8 cellular contexts compared by ENCODE assay signal in genomic region chr3:48598323-48599076, GRCh38. TPM values are rescaled to one million over a fixed set of nuclear protein-coding genes. Genes with fewer than 3 reads are reported as not detected.
DNase-seq lines count a peak whose midpoint lies in the region; ATAC-seq and TF ChIP-seq lines count a peak whose summit lies in the region.

No MANE protein-coding gene starts in this region.

- no peak overlapping the region for H2BK15ac ChIP-seq in neuronal stem cell (ENCODE audit: low read length)

- TF ChIP-seq CTCF in HFF-Myc (IDR thresholded peaks at IDR 0.05; ENCODE audit: low read depth, low read length, missing control alignments) (no peak), brain (conservative IDR thresholded peaks at IDR 0.05) (no peak)

- no peak overlapping the region for H2BK5ac ChIP-seq in neuronal stem cell (ENCODE audit: low read length)

- H3K4me3 ChIP-seq in HFF-Myc (replicated peaks; ENCODE audit: low read depth, low read length) (peak overlapping the region; percentile 27), stomach smooth muscle (ENCODE audit: low read length in 2 of 2) (peak overlapping the region; percentile 24 to 57), neuronal stem cell (ENCODE audit: low read length in 2 of 2) (no peak overlapping the region)

- H2AFZ ChIP-seq in neuronal stem cell (ENCODE audit: low read length), result no peak overlapping the region

- H3K27me3 ChIP-seq in stomach smooth muscle (ENCODE audit: control insufficient read depth in 1 of 2, insufficient read depth in 2 of 2, low read length in 2 of 2), result peaks cover 0 to 2% of the 10 kb centered on the region in 2 donors
- peaks cover 0 to 2% (median 0%) of the 10 kb centered on the region in 3 experiments for H3K27me3 ChIP-seq in neuronal stem cell (ENCODE audit: control insufficient read depth in 3 of 3, insufficient read depth in 3 of 3, low read depth in 1 of 3, low read length in 3 of 3)

- no peak overlapping the region for H2BK120ac ChIP-seq in neuronal stem cell (ENCODE audit: low read depth, low read length)

- H3K4ac ChIP-seq in neuronal stem cell (ENCODE audit: low read length), result no peak overlapping the region

- H3K79me1 ChIP-seq in neuronal stem cell (ENCODE audit: low read depth, low read length), result no peaks in the 10 kb centered on the region

- H3K27ac ChIP-seq in stomach smooth muscle (ENCODE audit: low read length) (peak overlapping the region; percentile 94), neuronal stem cell (replicated peaks; ENCODE audit: low read length) (no peak overlapping the region)

- no peak overlapping the region for H3K18ac ChIP-seq in neuronal stem cell (ENCODE audit: low read length)

- no peak overlapping the region for H3K23ac ChIP-seq in neuronal stem cell (ENCODE audit: low read depth, low read length, poor library complexity)

- no CpG with 5 or more reads among the region's 5 CpGs for WGBS in neuronal stem cell (ENCODE audit: extremely low coverage in 2 of 2, insufficient read length in 2 of 2, insufficient replicate concordance in 1 of 2), 2 donors

- H3K9me3 Mint-ChIP-seq in brain, result no peaks in the 10 kb centered on the region

- peaks cover 5% of the 10 kb centered on the region for H3K27me3 Mint-ChIP-seq in brain

- H3K4me1 ChIP-seq in stomach smooth muscle (ENCODE audit: control insufficient read depth, insufficient read depth, low read length) (peaks cover 65% of the 10 kb centered on the region), neuronal stem cell (ENCODE audit: control insufficient read depth in 2 of 2, insufficient read depth in 1 of 2, low read depth in 1 of 2, low read length in 2 of 2) (peaks cover 0 to 11% of the 10 kb centered on the region in 2 donors)

- H3K9me3 ChIP-seq in stomach smooth muscle (ENCODE audit: control insufficient read depth in 2 of 2, low read length in 2 of 2) (no peaks in the 10 kb centered on the region), neuronal stem cell (replicated peaks in 1 of 2; ENCODE audit: control insufficient read depth in 2 of 2, insufficient read depth in 1 of 2, low read depth in 1 of 2, low read length in 2 of 2) (no peaks in the 10 kb centered on the region)

- H3K36me3 ChIP-seq in stomach smooth muscle (ENCODE audit: control insufficient read depth in 2 of 2, insufficient read depth in 2 of 2, low read length in 2 of 2) (peaks cover 39 to 40% of the 10 kb centered on the region in 2 donors), neuronal stem cell (replicated peaks in 1 of 2; ENCODE audit: control insufficient read depth in 2 of 2, insufficient read depth in 2 of 2, low read length in 2 of 2) (peaks cover 55 to 67% of the 10 kb centered on the region in 2 donors)

- H4K8ac ChIP-seq in neuronal stem cell (ENCODE audit: low read depth, low read length), result no peak overlapping the region

- H3K9ac ChIP-seq in stomach smooth muscle (ENCODE audit: low read length in 2 of 2), result peak overlapping the region; percentile 66
- no peak overlapping the region for H3K9ac ChIP-seq in neuronal stem cell (ENCODE audit: low read depth, low read length, poor library complexity)

- H3K27ac Mint-ChIP-seq in brain, result peak overlapping the region in 4 of 5 experiments; percentile 10 to 88 (median 30)

- peaks cover 35% of the 10 kb centered on the region for H3K36me3 Mint-ChIP-seq in brain

- no peak for ATAC-seq in GM18907 (IDR thresholded peaks at IDR 0.05; ENCODE audit: unreplicated experiment)
- ATAC-seq in left lobe of liver, result no peak

- H2AK5ac ChIP-seq in neuronal stem cell (ENCODE audit: low read depth, low read length), result no peak overlapping the region

- H3K4me2 ChIP-seq in neuronal stem cell (ENCODE audit: insufficient read depth, low read length, poor library complexity, severe bottlenecking), result no peak overlapping the region

- DNase-seq in HFF-Myc (ENCODE audit: extremely low read depth, low read depth) (peak; percentile 97), hepatic stellate cell (ENCODE audit: low spot score) (peak; percentile 98), neuronal stem cell (ENCODE audit: low spot score) (no peak), HK-2 (ENCODE audit: unreplicated experiment) (no peak), left lobe of liver (ENCODE audit: low spot score) (no peak)

- H3K4me3 Mint-ChIP-seq in brain, result no peak overlapping the region

- H4K91ac ChIP-seq in neuronal stem cell (ENCODE audit: low read depth, low read length, poor library complexity), result no peak overlapping the region

- H3K14ac ChIP-seq in neuronal stem cell (ENCODE audit: low read length), result no peak overlapping the region

- H3K4me1 Mint-ChIP-seq in brain, result peaks cover 17% of the 10 kb centered on the region

- H2BK12ac ChIP-seq in neuronal stem cell (ENCODE audit: low read length), result no peak overlapping the region

RNA-seq across cellular contexts. Expression of gene COL7A1, which starts 3.4 kb away (rescaled TPM):
- 1.5 TPM for polyA plus RNA-seq in brain (ENCODE audit: insufficient read depth, low read depth, low replicate concordance)
- 8.2 TPM for polyA plus RNA-seq in neuronal stem cell (2013, experiment 1 of 2)
- polyA plus RNA-seq in neuronal stem cell (2013, experiment 2 of 2), result 7.8 TPM
- 2.5 TPM for total RNA-seq in left lobe of liver

RNA-seq across cellular contexts. Expression of gene UQCRC1, which starts 10.9 kb away (rescaled TPM):
- 205 TPM for polyA plus RNA-seq in brain (ENCODE audit: insufficient read depth, low read depth, low replicate concordance)
- 137 TPM for polyA plus RNA-seq in neuronal stem cell (2013, experiment 1 of 2)
- polyA plus RNA-seq in neuronal stem cell (2013, experiment 2 of 2), result 134 TPM
- total RNA-seq in left lobe of liver, result 232 TPM

RNA-seq across cellular contexts. Expression of gene TMEM89, which starts 23.1 kb away (rescaled TPM):
- not detected for polyA plus RNA-seq in brain (ENCODE audit: insufficient read depth, low read depth, low replicate concordance)
- polyA plus RNA-seq in neuronal stem cell (2013, experiment 1 of 2), result 0.15 TPM
- not detected for polyA plus RNA-seq in neuronal stem cell (2013, experiment 2 of 2)
- not detected for total RNA-seq in left lobe of liver

RNA-seq across cellular contexts. Expression of gene UCN2, which starts 34.9 kb away (rescaled TPM):
- not detected for polyA plus RNA-seq in brain (ENCODE audit: insufficient read depth, low read depth, low replicate concordance)
- 0.13 TPM for polyA plus RNA-seq in neuronal stem cell (2013, experiment 1 of 2)
- polyA plus RNA-seq in neuronal stem cell (2013, experiment 2 of 2), result 0.10 TPM
- not detected for total RNA-seq in left lobe of liver

RNA-seq across cellular contexts. Expression of gene SLC26A6, which starts 36.8 kb away (rescaled TPM):
- 3.8 TPM for polyA plus RNA-seq in brain (ENCODE audit: insufficient read depth, low read depth, low replicate concordance)
- 30.0 TPM for polyA plus RNA-seq in neuronal stem cell (2013, experiment 1 of 2)
- polyA plus RNA-seq in neuronal stem cell (2013, experiment 2 of 2), result 29.9 TPM
- 8.4 TPM for total RNA-seq in left lobe of liver

Comparison
In these comparisons a context has a peak if more than half of its experiments do, and no peak if none do; other contexts are left out.
1. DNase-seq: peak in HFF-Myc (single experiment) and hepatic stellate cell (single experiment); none in neuronal stem cell (single experiment), HK-2 (single experiment) and left lobe of liver (single experiment).
2. H3K4me3 ChIP-seq: peak in HFF-Myc (single experiment) and stomach smooth muscle (2 of 2); none in neuronal stem cell (0 of 2).